8 cellular contexts compared by ENCODE assay signal in the genomic region with DNA sequence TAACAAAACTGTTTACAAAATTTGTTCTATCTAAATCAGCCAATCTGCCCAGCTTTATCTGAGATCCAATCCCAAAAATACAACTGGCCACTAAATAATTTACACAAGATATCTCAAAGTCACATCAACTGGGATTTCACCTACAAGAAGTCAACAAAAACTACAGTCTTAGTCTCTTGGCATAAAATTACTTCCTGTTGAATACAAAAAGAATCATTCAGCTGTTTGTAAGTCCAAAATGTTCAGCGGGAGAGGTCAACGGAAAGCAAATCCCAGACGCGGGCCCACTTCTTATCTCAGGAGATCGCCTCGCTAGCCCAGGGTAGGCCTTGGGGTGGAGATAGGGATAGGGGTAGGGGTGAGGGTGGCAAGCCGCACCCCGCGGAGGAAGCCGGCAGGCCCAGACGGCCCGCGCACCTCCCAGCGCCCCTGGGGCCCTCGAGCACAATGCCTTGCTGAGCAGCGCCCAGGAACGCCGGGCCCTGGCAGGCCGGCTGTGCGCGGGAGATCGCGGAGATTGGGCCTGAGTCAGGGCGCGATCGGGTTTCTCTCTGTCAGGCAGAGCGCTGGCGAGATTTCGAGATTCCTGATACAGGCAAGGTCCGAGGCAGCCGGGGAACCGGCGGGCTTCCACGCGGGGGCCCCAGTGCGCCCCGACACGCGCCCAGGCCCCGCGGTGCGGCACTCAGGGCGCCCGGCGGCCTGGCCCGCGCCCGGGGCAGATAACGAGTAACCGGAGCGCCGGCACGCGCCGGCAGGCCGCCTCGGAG. TPM values are rescaled to one million over a fixed set of nuclear protein-coding genes. Genes with fewer than 3 reads are reported as not detected.
DNase-seq lines count a peak whose midpoint lies in the region; ATAC-seq and TF ChIP-seq lines count a peak whose summit lies in the region.

No MANE protein-coding gene starts in this region.

- H3K4me1 Mint-ChIP-seq in H9 (peaks cover 13 to 24% of the 10 kb centered on the region in 2 experiments), T-helper 17 cell (peaks cover 39% of the 10 kb centered on the region)

- H2BK120ac ChIP-seq in H9 (ENCODE audit: low read depth, low read length, poor library complexity, severe bottlenecking), result no peak overlapping the region

- H4K91ac ChIP-seq in H9 (ENCODE audit: insufficient read length, low read depth, low read length), result no peak overlapping the region

- intact Hi-C loops in vagina (cut with DNase I), result loop anchor here (10.0 kb wide), 1 partner anchor 100 kb away; a partner anchor contains a TSS

- H3K14ac ChIP-seq in H9 (ENCODE audit: insufficient read depth, low read length), result peak overlapping the region; percentile 83

- H3K56ac ChIP-seq in H9 (ENCODE audit: insufficient read length, low read depth, low read length), result no peak overlapping the region

- H3K18ac ChIP-seq in H9 (ENCODE audit: insufficient read length, low read depth, low read length), result peak overlapping the region; percentile 15

- DNase-seq in GM06990 (ENCODE audit: extremely low read depth, insufficient read length), result peak; percentile 86
- DNase-seq in H9, result peak; percentile 61
- peak; percentile 49 to 53 (median 50) for DNase-seq in T-helper 17 cell
- DNase-seq in right atrium auricular region (ENCODE audit: low spot score), result peak; percentile 69
- peak; percentile 79 for DNase-seq in putamen (ENCODE audit: low spot score)
- no peak for DNase-seq in vagina (ENCODE audit: extremely low spot score in 2 of 2)

- no peak overlapping the region for H2AK5ac ChIP-seq in H9 (ENCODE audit: insufficient read length, low read length)

- H3K9me3 ChIP-seq in H9 (ENCODE audit: control insufficient read depth, low read depth, low read length) (no peaks in the 10 kb centered on the region), Loucy (ENCODE audit: insufficient read depth, low read depth, low read length) (no peaks in the 10 kb centered on the region), T-helper 17 cell (ENCODE audit: control insufficient read depth, low read length, poor library complexity, severe bottlenecking) (no peaks in the 10 kb centered on the region), right atrium auricular region (no peaks in the 10 kb centered on the region), vagina (no peaks in the 10 kb centered on the region)

- H3K4me1 ChIP-seq in H9 (ENCODE audit: insufficient read depth, low read length), result no peaks in the 10 kb centered on the region
- peaks cover 16% of the 10 kb centered on the region for H3K4me1 ChIP-seq in Loucy (ENCODE audit: insufficient read depth, low read length, poor library complexity, severe bottlenecking)
- H3K4me1 ChIP-seq in right atrium auricular region, result peaks cover 0 to 19% of the 10 kb centered on the region in 2 donors
- H3K4me1 ChIP-seq in vagina, result peaks cover 32% of the 10 kb centered on the region

- H3K79me2 ChIP-seq in H9 (ENCODE audit: insufficient read depth, low read length), result no peaks in the 10 kb centered on the region; the same call in 1 of the 2 replicates
- peaks cover 52% of the 10 kb centered on the region for H3K79me2 ChIP-seq in Loucy (ENCODE audit: insufficient read depth, low read length)

- H3K23me2 ChIP-seq in H9 (ENCODE audit: insufficient read length, low read depth, low read length, poor library complexity, severe bottlenecking), result no peaks in the 10 kb centered on the region

- peak overlapping the region; percentile 89 to 98 for H3K4me3 Mint-ChIP-seq in H9
- H3K4me3 Mint-ChIP-seq in T-helper 17 cell, result peak overlapping the region; percentile 92

- peak; percentile 77 for ATAC-seq in T-helper 17 cell

- peak overlapping the region; percentile 74 to 92 (median 91); a peak in 6 of 7 replicates for H3K27ac Mint-ChIP-seq in H9
- H3K27ac Mint-ChIP-seq in T-helper 17 cell, result peak overlapping the region; percentile 95

- H4K5ac ChIP-seq in H9 (ENCODE audit: insufficient read length, low read depth, low read length), result no peak overlapping the region

- H3K23ac ChIP-seq in H9 (ENCODE audit: insufficient read length, low read depth, low read length), result no peak overlapping the region

- no peaks in the 10 kb centered on the region for H4K20me1 ChIP-seq in H9 (ENCODE audit: control insufficient read depth, insufficient read depth, insufficient read length)
- peaks cover 30% of the 10 kb centered on the region for H4K20me1 ChIP-seq in Loucy (ENCODE audit: insufficient read depth, low read length, poor library complexity, severe bottlenecking)

- H3F3A ChIP-seq in Loucy (ENCODE audit: low read depth), result no peaks in the 10 kb centered on the region

- no peak overlapping the region for H2BK20ac ChIP-seq in H9 (ENCODE audit: low read depth, low read length, poor library complexity, severe bottlenecking)

- no peak for TF ChIP-seq POLR2A in vagina (IDR thresholded peaks at IDR 0.05)

- H3K36me3 Mint-ChIP-seq in H9 (ENCODE audit: insufficient read depth in 1 of 3, low read depth in 3 of 3) (peaks cover 35 to 41% (median 41%) of the 10 kb centered on the region in 3 experiments), T-helper 17 cell (ENCODE audit: low read depth) (peaks cover 6% of the 10 kb centered on the region)

- H2BK5ac ChIP-seq in H9 (ENCODE audit: insufficient read length, low read length), result no peak overlapping the region

- no peak overlapping the region for H3T11ph ChIP-seq in H9 (ENCODE audit: low read length)

- H3K27me3 ChIP-seq in GM06990 (replicated peaks; ENCODE audit: control insufficient read depth, insufficient read depth, low read length) (no peaks in the 10 kb centered on the region), H9 (ENCODE audit: insufficient read depth, low read length) (no peaks in the 10 kb centered on the region), Loucy (ENCODE audit: insufficient read depth, low read length, poor library complexity, severe bottlenecking) (no peaks in the 10 kb centered on the region), right atrium auricular region (no peaks in the 10 kb centered on the region), vagina (no peaks in the 10 kb centered on the region)

- no peaks in the 10 kb centered on the region for H3K9me3 Mint-ChIP-seq in H9

- no peaks in the 10 kb centered on the region for H3K9me2 ChIP-seq in Loucy (replicated peaks; ENCODE audit: low read depth, low read length)

- H3K36me3 ChIP-seq in GM06990 (ENCODE audit: control insufficient read depth, insufficient read depth, low read length), result peaks cover 6% of the 10 kb centered on the region
- H3K36me3 ChIP-seq in Loucy (ENCODE audit: insufficient read depth, low read length), result peaks cover 16% of the 10 kb centered on the region; the same call in 1 of the 2 replicates
- H3K36me3 ChIP-seq in right atrium auricular region, result peaks cover 34% of the 10 kb centered on the region
- H3K36me3 ChIP-seq in vagina, result peaks cover 0 to 30% of the 10 kb centered on the region in 2 donors

- no peak overlapping the region for H2AFZ ChIP-seq in H9 (ENCODE audit: low read length)
- H2AFZ ChIP-seq in Loucy (ENCODE audit: low read length), result peak overlapping the region; percentile 74; the same call in 1 of the 2 replicates

- TF ChIP-seq CTCF in GM06990 (IDR thresholded peaks at IDR 0.05; ENCODE audit: insufficient read depth, low read length, poor library complexity, severe bottlenecking) (peak; percentile 36), H9 (conservative IDR thresholded peaks at IDR 0.05) (no peak; the same call in 2 of the 3 replicates), Loucy (conservative IDR thresholded peaks at IDR 0.05; ENCODE audit: low read length) (no peak), right atrium auricular region (IDR thresholded peaks at IDR 0.05) (no peak), vagina (IDR thresholded peaks at IDR 0.05) (no peak)

- no peaks in the 10 kb centered on the region for H3K79me1 ChIP-seq in H9 (ENCODE audit: insufficient read depth, low read depth, low read length, poor library complexity, severe bottlenecking)

- H3K9ac ChIP-seq in H9 (ENCODE audit: extremely low read depth, insufficient read length, low read length) (peak overlapping the region; percentile 92), Loucy (ENCODE audit: low read depth, low read length, poor library complexity, severe bottlenecking) (peak overlapping the region; percentile 94)

- peak overlapping the region; percentile 22 for H3K4me2 ChIP-seq in H9 (ENCODE audit: insufficient read depth, insufficient read length, low read length)
- peak overlapping the region; percentile 92 for H3K4me2 ChIP-seq in Loucy (ENCODE audit: low read depth, low read length, poor library complexity, severe bottlenecking)

- no peak overlapping the region for H3K4ac ChIP-seq in H9 (ENCODE audit: low read depth, low read length)

- no peak overlapping the region for H2BK12ac ChIP-seq in H9 (ENCODE audit: insufficient read length, low read depth, low read length)

- H3K4me3 ChIP-seq in GM06990 (replicated peaks; ENCODE audit: low read depth, low read length) (peak overlapping the region; percentile 93), Loucy (ENCODE audit: low read length, poor library complexity, severe bottlenecking) (peak overlapping the region; percentile 92), right atrium auricular region (peak overlapping the region; percentile 85 to 86), vagina (peak overlapping the region; percentile 70 to 76)

- H3K27me3 Mint-ChIP-seq in H9 (ENCODE audit: low read depth) (peaks cover 2% of the 10 kb centered on the region; the same call in 1 of the 2 replicates), T-helper 17 cell (no peaks in the 10 kb centered on the region)

- WGBS in H9 (ENCODE audit: extremely low coverage, insufficient read length, low lambda C conversion rate), result no CpG with 5 or more reads among the region's 57 CpGs

- H4K8ac ChIP-seq in H9 (replicated peaks; ENCODE audit: insufficient read length, low read depth, low read length), result no peak overlapping the region

- H2BK15ac ChIP-seq in H9 (ENCODE audit: low read depth, low read length), result no peak overlapping the region

- H3K27ac ChIP-seq in H9 (ENCODE audit: insufficient read length, low read depth, low read length) (no peak overlapping the region), angular gyrus (ENCODE audit: low read depth, low read length) (peak overlapping the region; percentile 96), right atrium auricular region (peak overlapping the region; percentile 96), vagina (peak overlapping the region; percentile 95)

RNA-seq across cellular contexts. Expression of a gene that starts 0.7 kb away (rescaled TPM):
- total RNA-seq in H9 (2021) (249 and 250 TPM in 2 replicates), T-helper 17 cell (100 to 1,000 TPM; 236 to 264 TPM), right atrium auricular region (100 to 1,000 TPM; 116 to 164 TPM), vagina (161 TPM)

RNA-seq across cellular contexts. Expression of a gene that starts 6.4 kb away (rescaled TPM):
- 7.0 and 8.8 TPM in 2 replicates for total RNA-seq in H9 (2021)
- total RNA-seq in T-helper 17 cell, result 1 to 10 TPM; 8.1 to 9.7 TPM
- total RNA-seq in right atrium auricular region, result 10 to 100 TPM in 1 of 2 donors, 1 to 10 TPM in 1; 7.5 to 30.7 TPM
- total RNA-seq in vagina, result 3.9 TPM

Comparison
In these comparisons a context has a peak if more than half of its experiments do, and no peak if none do; other contexts are left out.
1. DNase-seq: peak in GM06990 (single experiment), H9 (single experiment), T-helper 17 cell (3 of 3), right atrium auricular region (single experiment) and putamen (single experiment); none in vagina (0 of 2).
2. Peak in every context shown above with its lines, with median percentiles within 50 percentile points of each other: H3K4me3 ChIP-seq.